In the genomic region with DNA sequence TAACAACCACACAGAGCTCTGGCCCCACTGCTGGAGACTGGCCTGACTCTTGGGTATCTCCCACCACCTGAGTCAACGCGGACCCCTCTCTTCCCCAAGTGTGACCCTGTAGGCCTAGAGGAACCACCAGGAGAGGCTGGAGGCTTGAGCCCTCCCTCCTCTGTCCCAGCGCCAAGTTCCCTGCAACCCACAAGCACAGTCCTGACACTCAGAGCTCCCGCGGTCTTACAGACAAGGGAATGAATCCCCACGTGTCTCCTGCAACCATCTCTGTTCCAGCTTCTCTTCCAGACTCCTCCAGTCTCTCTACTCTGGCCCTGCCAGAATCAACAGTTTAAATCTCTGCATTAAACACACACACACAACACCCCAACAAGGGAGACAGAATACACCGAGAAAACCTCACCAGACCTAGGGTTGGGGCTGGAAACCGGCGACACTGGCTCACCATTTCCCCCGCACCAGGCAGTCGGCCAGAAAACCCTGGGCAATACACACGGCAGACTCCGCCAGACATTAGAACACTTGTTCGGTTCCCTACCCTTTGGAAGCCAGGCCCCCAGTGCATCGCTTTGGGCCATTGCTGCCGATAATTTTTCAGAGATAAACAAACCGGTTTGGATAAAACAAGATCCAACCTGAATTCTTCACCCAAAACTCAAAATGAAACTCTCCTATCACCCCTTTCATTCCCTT, we compare ENCODE assay signal across 17 cellular contexts. TPM values are rescaled to one million over a fixed set of nuclear protein-coding genes. Genes with fewer than 3 reads are reported as not detected.
A peak's percentile ranks its signal among the peaks of the same experiment; 100 is the strongest.
DNase-seq lines count a peak whose midpoint lies in the region; ATAC-seq, FAIRE-seq and TF ChIP-seq lines count a peak whose summit lies in the region.
"Had no signal": no experiment of that assay in that cellular context is flagged by ENCODE, and none has a peak within 500 bp of the region (broad histone marks: within the 10 kb centered on the region; RNA-seq: fewer than 3 reads in every experiment).

No MANE protein-coding gene starts in this region.

- DNase-seq in mammary epithelial cell (peak; percentile 28), left lobe of liver (ENCODE audit: low spot score) (no peak), gastrocnemius medialis (no peak), glomerular visceral epithelial cell (ENCODE audit: extremely low spot score) (no peak), RCC 7860 (ENCODE audit: low spot score) (no peak)
- DNase-seq: DMS153, EL, H9, NCI-H1694 treated with DMSO at 0.1 percent for 48 hours, NCI-H446, PC-3 had no signal

- ATAC-seq in left lobe of liver: peak; percentile 15
- ATAC-seq in gastrocnemius medialis: peak in 1 of 2 donors; percentile 37
- no peak for ATAC-seq in HG03139 (IDR thresholded peaks at IDR 0.05; ENCODE audit: unreplicated experiment)
- ATAC-seq in GM18502 (IDR thresholded peaks at IDR 0.05; ENCODE audit: poor library complexity, unreplicated experiment): no peak
- ATAC-seq: PC-3, SK-N-SH treated with all-trans-retinoic acid at 6 μM for 48 hours had no signal

- BruUV-seq in mammary epithelial cell (replicated peaks; lab: Mats Ljungman, UMichigan): no TSS peak

- H3K9ac ChIP-seq in mammary epithelial cell (ENCODE audit: insufficient read depth, low read length): no peak overlapping the region
- H3K9ac ChIP-seq: BLaER1 had no signal

- no peaks in the 10 kb centered on the region for H4K20me1 ChIP-seq in mammary epithelial cell (ENCODE audit: insufficient read depth, low read length)
- H4K20me1 ChIP-seq: BLaER1 had no signal

- H3K36me3 ChIP-seq in HEK293 (ENCODE audit: control insufficient read depth in 2 of 2, insufficient read depth in 1 of 2, low read length in 2 of 2) (no peaks in the 10 kb centered on the region), mammary epithelial cell (ENCODE audit: insufficient read depth, low read length) (no peaks in the 10 kb centered on the region), gastrocnemius medialis (no peaks in the 10 kb centered on the region)
- H3K36me3 ChIP-seq: BLaER1 had no signal

- FAIRE-seq in RCC 7860 (lab: Jason Lieb, UNC): no peak
- FAIRE-seq: HTR-8/SVneo had no signal

- TF ChIP-seq CTCF in HEK293 (tag by site-specific recombination; IDR thresholded peaks at IDR 0.05): no peak
- TF ChIP-seq CTCF in mammary epithelial cell (conservative IDR thresholded peaks at IDR 0.05 in 1 of 2, IDR thresholded peaks at IDR 0.05 in 1 of 2; ENCODE audit: extremely low read depth in 1 of 2, insufficient read depth in 1 of 2, low read depth in 1 of 2, low read length in 2 of 2): no peak
- no peak for TF ChIP-seq CTCF in gastrocnemius medialis (IDR thresholded peaks at IDR 0.05 in 4 of 5, conservative IDR thresholded peaks at IDR 0.05 in 1 of 5)

- WGBS in mammary epithelial cell (ENCODE audit: low coverage, missing lambda C conversion rate): 24% methylated on average over 17 of the region's 17 CpGs

- in situ Hi-C loops in mammary epithelial cell (cut with MboI; ENCODE audit: low sequenced_read_pairs in 2 of 2): no loop called here
- in situ Hi-C loops in gastrocnemius medialis (cut with MboI; ENCODE audit: low sequenced_read_pairs in 4 of 4): loop anchor here in 2 of 4 donors (25.0 kb wide), 1 partner anchor 87 kb away; no protein-coding TSS in a partner anchor

- no peak for TF ChIP-seq POLR2A in gastrocnemius medialis (IDR thresholded peaks at IDR 0.05)

- intact Hi-C loops in mammary epithelial cell (cut with micrococcal nuclease): no loop called here
- intact Hi-C loops in gastrocnemius medialis (cut with DNase I; ENCODE audit: low total_unique reads): no loop called here

- H3K27me3 ChIP-seq in mammary epithelial cell (ENCODE audit: insufficient read depth, low read length): no peaks in the 10 kb centered on the region
- H3K27me3 ChIP-seq in gastrocnemius medialis: no peaks in the 10 kb centered on the region

- H3K27ac ChIP-seq in HEK293 (ENCODE audit: extremely low read depth, low read depth, low read length): no peak overlapping the region
- H3K27ac ChIP-seq in mammary epithelial cell (ENCODE audit: insufficient read depth, low read depth, low read length): no peak overlapping the region
- H3K27ac ChIP-seq in gastrocnemius medialis: peak overlapping the region; percentile 4 to 54 (median 44)
- H3K27ac ChIP-seq: BLaER1 had no signal

- peaks cover 15% of the 10 kb centered on the region for H3K79me2 ChIP-seq in mammary epithelial cell (ENCODE audit: insufficient read depth, low read length)

- CTCF ChIA-PET in HEK293 (lab: Yijun Ruan, JAX) (no interaction called here), mammary epithelial cell (lab: Charles Lee; ENCODE audit: low non-redundant PET) (no interaction called here)

- peak overlapping the region; percentile 78 for H2AFZ ChIP-seq in mammary epithelial cell (ENCODE audit: low read depth, low read length)

- peak overlapping the region; percentile 57 for H3K4me2 ChIP-seq in mammary epithelial cell (ENCODE audit: insufficient read depth, low read depth, low read length)
- H3K4me2 ChIP-seq: BLaER1 had no signal

- dilution Hi-C loops in mammary epithelial cell (cut with HindIII; ENCODE audit: low sequenced_read_pairs): no loop called here

- POLR2A ChIA-PET in HEK293 (lab: Yijun Ruan, JAX): no interaction called here

- H3K9me3 ChIP-seq in HEK293 (ENCODE audit: control insufficient read depth, insufficient read depth, low read depth, low read length): no peaks in the 10 kb centered on the region
- no peaks in the 10 kb centered on the region for H3K9me3 ChIP-seq in mammary epithelial cell (replicated peaks; ENCODE audit: insufficient read depth, low read length)
- no peaks in the 10 kb centered on the region for H3K9me3 ChIP-seq in gastrocnemius medialis
- H3K9me3 ChIP-seq: BLaER1 had no signal

- H3K4me1 ChIP-seq in HEK293 (ENCODE audit: control insufficient read depth, insufficient read depth, low read length): no peaks in the 10 kb centered on the region
- peaks cover 18% of the 10 kb centered on the region for H3K4me1 ChIP-seq in mammary epithelial cell (ENCODE audit: insufficient read depth, low read length)
- H3K4me1 ChIP-seq in gastrocnemius medialis: peaks cover 59 to 75% of the 10 kb centered on the region in 2 donors
- H3K4me1 ChIP-seq: BLaER1 had no signal

- H3K4me3 ChIP-seq in HEK293 (ENCODE audit: low read depth, low read length) (no peak overlapping the region), mammary epithelial cell (replicated peaks in 1 of 3; ENCODE audit: insufficient read depth in 1 of 3, low read depth in 2 of 3, low read length in 3 of 3) (no peak overlapping the region), gastrocnemius medialis (no peak overlapping the region)
- H3K4me3 ChIP-seq: BLaER1 had no signal

TF ChIP-seq in HEK293, 187 proteins besides CTCF, POLR2A, EP300 and RAD21:
- no peak for TF ChIP-seq ZBTB21 (tag by site-specific recombination; IDR thresholded peaks at IDR 0.05)
- TF ChIP-seq ZNF510 (tag by site-specific recombination; IDR thresholded peaks at IDR 0.05; ENCODE audit: insufficient replicate concordance): no peak
- no peak for TF ChIP-seq ZNF2 (tag by site-specific recombination; IDR thresholded peaks at IDR 0.05)
- TF ChIP-seq GLIS1 (tag by site-specific recombination; IDR thresholded peaks at IDR 0.05): no peak
- peak; percentile 44 for TF ChIP-seq SCRT2 (tag by site-specific recombination; IDR thresholded peaks at IDR 0.05)
- no peak for TF ChIP-seq ZNF184 (tag by site-specific recombination; IDR thresholded peaks at IDR 0.05)
- no peak for TF ChIP-seq OSR2 (tag by site-specific recombination; IDR thresholded peaks at IDR 0.05)
- TF ChIP-seq GLI2 (tag by site-specific recombination; IDR thresholded peaks at IDR 0.05; ENCODE audit: borderline replicate concordance, low read depth): no peak

RNA-seq across cellular contexts. Expression of a gene that starts 21.7 kb away (rescaled TPM):
- total RNA-seq in mammary epithelial cell: 10 to 100 TPM; 13.0 to 14.1 TPM
- 4.3 TPM for polyA plus RNA-seq in mammary epithelial cell
- 4.5 TPM for polyA minus RNA-seq in mammary epithelial cell
- 4.8 TPM for total RNA-seq in left lobe of liver
- total RNA-seq in gastrocnemius medialis: 100 to 1,000 TPM in 1 of 4 donors, 10 to 100 TPM in 3; 19.1 to 121 (median 80.6) TPM

Comparison
In these comparisons a context has a peak if more than half of its experiments do, and no peak if none do; other contexts are left out.
1. H3K27ac ChIP-seq: peak in gastrocnemius medialis (4 of 4); none in HEK293 (single experiment) and mammary epithelial cell (single experiment).